23 cellular contexts compared by ENCODE assay signal in genomic region chr12:39575498-39575875, GRCh38. TPM values are rescaled to one million over a fixed set of nuclear protein-coding genes. Genes with fewer than 3 reads are reported as not detected.
"Had no signal": no experiment of that assay in that cellular context is flagged by ENCODE, and none has a peak within 500 bp of the region (broad histone marks: within the 10 kb centered on the region; RNA-seq: fewer than 3 reads in every experiment).

No MANE protein-coding gene starts in this region.

- H3K9me3 ChIP-seq: left lung, right lobe of liver, SK-N-SH, stomach, transverse colon had no signal

- H3K4me3 ChIP-seq: coronary artery, left lung, right lobe of liver, skin epidermis, stomach, transverse colon had no signal

- H3K9ac ChIP-seq: SK-N-SH had no signal

- H3K27ac Mint-ChIP-seq: mesothelial cell of epicardium, natural killer cell had no signal

- ATAC-seq: activated CD4-positive, CD25-positive, alpha-beta regulatory T cell treated with anti-CD3 and anti-CD28 coated beads, Interleukin-2, amount 50 U/mL, for 24 hours; left lung; natural killer cell; right lobe of liver had no signal

- H3K4me3 Mint-ChIP-seq: mesothelial cell of epicardium, natural killer cell had no signal

- H3K4me2 ChIP-seq: SK-N-SH had no signal

- H3K36me3 ChIP-seq: left lung, right lobe of liver, stomach, transverse colon had no signal

- DNase-seq: activated CD4-positive, alpha-beta T cell treated with anti-CD3 and anti-CD28 coated beads, Interleukin-2, amount 50 U/mL, for 1 hour; activated CD8-positive, alpha-beta memory T cell treated with anti-CD3 and anti-CD28 coated beads for 24 hours; activated CD8-positive, alpha-beta memory T cell treated with anti-CD3 and anti-CD28 coated beads, Interleukin-2, amount 50 U/mL, for 4 hours; activated gamma-delta T cell; amniotic stem cell; cerebellar nuclear complex; foreskin fibroblast; kidney glomerular epithelial cell; left lung; natural killer cell; nucleus accumbens; right lobe of liver; SK-N-SH; stimulated activated CD4-positive, alpha-beta T cell treated with anti-CD3 and anti-CD28 coated beads, Interleukin-1b, Interleukin-23, amount 100 ng/mL, for 48 hours; stomach; transverse colon had no signal

- H3K9me3 Mint-ChIP-seq: activated naive CD4-positive, alpha-beta T cell treated with anti-CD3 and anti-CD28 coated beads, Interleukin-2, amount 50 U/mL, for 72 hours; mesothelial cell of epicardium; natural killer cell had no signal

- H3K27ac ChIP-seq: coronary artery, left lung, right lobe of liver, skin epidermis, stomach, transverse colon had no signal

- H3K4me1 ChIP-seq: left lung, right lobe of liver, stomach, transverse colon had no signal

- H3K4me1 Mint-ChIP-seq: mesothelial cell of epicardium, natural killer cell had no signal

- H3K36me3 Mint-ChIP-seq: mesothelial cell of epicardium, natural killer cell had no signal

- H3K27me3 ChIP-seq: left lung, right lobe of liver, stomach, transverse colon had no signal

RNA-seq across cellular contexts. Expression of gene ABCD2, which starts 44.1 kb away (rescaled TPM):
- total RNA-seq: epithelial cell of proximal tubule, lung microvascular endothelial cell had no signal
